14 cellular contexts compared by ENCODE assay signal in genomic region chrX:153644356-153645125, GRCh38. TPM values are rescaled to one million over a fixed set of nuclear protein-coding genes. Genes with fewer than 3 reads are reported as not detected.
DNase-seq lines count a peak whose midpoint lies in the region; ATAC-seq and TF ChIP-seq lines count a peak whose summit lies in the region.
"Had no signal": no experiment of that assay in that cellular context is flagged by ENCODE, and none has a peak within 500 bp of the region (broad histone marks: within the 10 kb centered on the region; RNA-seq: fewer than 3 reads in every experiment).

No MANE protein-coding gene starts in this region.

- peaks cover 14 to 16% of the 10 kb centered on the region in 2 donors for H3K4me1 ChIP-seq in neuronal stem cell (ENCODE audit: control insufficient read depth in 2 of 2, insufficient read depth in 1 of 2, low read depth in 1 of 2, low read length in 2 of 2)

- H3K18ac ChIP-seq in neuronal stem cell (ENCODE audit: low read length) = peak overlapping the region; percentile 48

- TF ChIP-seq RAD21 in Ishikawa (IDR thresholded peaks at IDR 0.05; ENCODE audit: low read depth) = no peak

- no peak overlapping the region for H2BK12ac ChIP-seq in neuronal stem cell (ENCODE audit: low read length)

- WGBS in neuronal stem cell (ENCODE audit: extremely low coverage in 2 of 2, insufficient read length in 2 of 2, insufficient replicate concordance in 1 of 2), 2 donors = no CpG with 5 or more reads among the region's 46 CpGs

- H4K91ac ChIP-seq in neuronal stem cell (ENCODE audit: low read depth, low read length, poor library complexity) = no peak overlapping the region

- H2BK120ac ChIP-seq in neuronal stem cell (ENCODE audit: low read depth, low read length) = no peak overlapping the region

- no peak overlapping the region for H3K4ac ChIP-seq in neuronal stem cell (ENCODE audit: low read length)

- intact Hi-C loops in dorsolateral prefrontal cortex (cut with DNase I) = no loop called here

- ATAC-seq in HG03521 (IDR thresholded peaks at IDR 0.05; ENCODE audit: unreplicated experiment) (no peak), GM21723 (IDR thresholded peaks at IDR 0.05; ENCODE audit: unreplicated experiment) (no peak)

- no peak overlapping the region for H3K27ac ChIP-seq in dorsolateral prefrontal cortex
- H3K27ac ChIP-seq in neuronal stem cell (replicated peaks; ENCODE audit: low read length) = no peak overlapping the region

- H2AFZ ChIP-seq in neuronal stem cell (ENCODE audit: low read length) = peak overlapping the region; percentile 73

- DNase-seq in DMS 273 (lab: John Stamatoyannopoulos, UW; ENCODE audit: unreplicated experiment) = peak; percentile 52
- DNase-seq in DMS 273 treated with DMSO at 0.1 percent for 48 hours (lab: John Stamatoyannopoulos, UW) = no peak
- DNase-seq in dorsolateral prefrontal cortex = peak in 3 of 10 donors; percentile 28 to 40 (median 37)
- DNase-seq in neuronal stem cell (ENCODE audit: low spot score) = no peak
- no peak for DNase-seq in NCI-H1092 (lab: John Stamatoyannopoulos, UW)
- DNase-seq: 8988T; Karpas-422; SIG-M5; small intestine; stimulated activated CD8-positive, alpha-beta memory T cell treated with anti-CD3 and anti-CD28 coated beads, Interleukin-4, amount 100 ng/mL, for 48 hours had no signal

- H3K9ac ChIP-seq in neuronal stem cell (ENCODE audit: low read depth, low read length, poor library complexity) = no peak overlapping the region

- H2BK5ac ChIP-seq in neuronal stem cell (ENCODE audit: low read length) = no peak overlapping the region

- no peak overlapping the region for H3K14ac ChIP-seq in neuronal stem cell (ENCODE audit: low read length)

- no peak overlapping the region for H3K23ac ChIP-seq in neuronal stem cell (ENCODE audit: low read depth, low read length, poor library complexity)

- H3K4me3 ChIP-seq in dorsolateral prefrontal cortex = peak overlapping the region in 41 of 59 donors; percentile 8 to 47 (median 32)
- H3K4me3 ChIP-seq in neuronal stem cell (ENCODE audit: low read length in 2 of 2) = peak overlapping the region; percentile 20 to 64

- no peak for TF ChIP-seq CTCF in dorsolateral prefrontal cortex (IDR thresholded peaks at IDR 0.05 in 54 of 56, conservative IDR thresholded peaks at IDR 0.05 in 2 of 56; ENCODE audit: low read depth in 1 of 56, partially characterized antibody in 56 of 56)

- H3K4me2 ChIP-seq in neuronal stem cell (ENCODE audit: insufficient read depth, low read length, poor library complexity, severe bottlenecking) = peak overlapping the region; percentile 54

- TF ChIP-seq EP300 in Ishikawa (IDR thresholded peaks at IDR 0.05; ENCODE audit: borderline replicate concordance) = no peak

- no peak overlapping the region for H4K8ac ChIP-seq in neuronal stem cell (ENCODE audit: low read depth, low read length)

- no peaks in the 10 kb centered on the region for H3K36me3 ChIP-seq in neuronal stem cell (replicated peaks in 1 of 2; ENCODE audit: control insufficient read depth in 2 of 2, insufficient read depth in 2 of 2, low read length in 2 of 2)

- H2BK15ac ChIP-seq in neuronal stem cell (ENCODE audit: low read length) = no peak overlapping the region

- no peaks in the 10 kb centered on the region for H3K79me1 ChIP-seq in neuronal stem cell (ENCODE audit: low read depth, low read length)

- H3K27me3 ChIP-seq in dorsolateral prefrontal cortex (peaks cover 0 to 96% (median 48%) of the 10 kb centered on the region in 45 donors), neuronal stem cell (ENCODE audit: control insufficient read depth in 3 of 3, insufficient read depth in 3 of 3, low read depth in 1 of 3, low read length in 3 of 3) (peaks cover 7 to 88% (median 64%) of the 10 kb centered on the region in 3 experiments)

- no peak overlapping the region for H2AK5ac ChIP-seq in neuronal stem cell (ENCODE audit: low read depth, low read length)

- no peaks in the 10 kb centered on the region for H3K9me3 ChIP-seq in neuronal stem cell (replicated peaks in 1 of 2; ENCODE audit: control insufficient read depth in 2 of 2, insufficient read depth in 1 of 2, low read depth in 1 of 2, low read length in 2 of 2)

TF ChIP-seq in Ishikawa, 13 proteins besides CTCF, POLR2A, EP300 and RAD21:
- 0 out of 2 replicates have a peak, but pooled peaks have one; percentile 32 for TF ChIP-seq ZBTB7A (IDR thresholded peaks at IDR 0.05; ENCODE audit: low read depth)
- no peak for TF ChIP-seq CEBPB (IDR thresholded peaks at IDR 0.05)

RNA-seq across cellular contexts. Expression of gene DUSP9, which starts 2.5 kb away (rescaled TPM):
- 10 to 100 TPM in 2 of 120 experiments, 1 to 10 TPM in 117, under 1 TPM in 1; 0.93 to 13.7 (median 3.5) TPM for total RNA-seq in dorsolateral prefrontal cortex
- 1.5 TPM for polyA plus RNA-seq in neuronal stem cell (2013, experiment 1 of 2)
- 1.4 TPM for polyA plus RNA-seq in neuronal stem cell (2013, experiment 2 of 2)

RNA-seq across cellular contexts. Expression of gene PNCK, which starts 29.1 kb away (rescaled TPM):
- total RNA-seq in dorsolateral prefrontal cortex = 100 to 1,000 TPM in 97 of 120 experiments, 10 to 100 TPM in 23; 27.4 to 186 (median 123) TPM
- polyA plus RNA-seq in neuronal stem cell (2013, experiment 1 of 2) = 20.3 TPM
- 20.9 TPM for polyA plus RNA-seq in neuronal stem cell (2013, experiment 2 of 2)
- total RNA-seq: dermis microvascular lymphatic vessel endothelial cell had no signal

RNA-seq across cellular contexts. Expression of gene SLC6A8, which starts 43.2 kb away (rescaled TPM):
- 100 to 1,000 TPM in 116 of 120 experiments, 10 to 100 TPM in 4; 86.4 to 357 (median 144) TPM for total RNA-seq in dorsolateral prefrontal cortex
- 122 TPM for polyA plus RNA-seq in neuronal stem cell (2013, experiment 1 of 2)
- 123 TPM for polyA plus RNA-seq in neuronal stem cell (2013, experiment 2 of 2)

RNA-seq across cellular contexts. Expression of gene CCNQ, which starts 45.6 kb away (rescaled TPM):
- total RNA-seq in dorsolateral prefrontal cortex = 10 to 100 TPM; 15.7 to 45.8 (median 28.2) TPM
- polyA plus RNA-seq in neuronal stem cell (2013, experiment 1 of 2) = 24.9 TPM
- polyA plus RNA-seq in neuronal stem cell (2013, experiment 2 of 2) = 25.1 TPM
